In the genomic region with DNA sequence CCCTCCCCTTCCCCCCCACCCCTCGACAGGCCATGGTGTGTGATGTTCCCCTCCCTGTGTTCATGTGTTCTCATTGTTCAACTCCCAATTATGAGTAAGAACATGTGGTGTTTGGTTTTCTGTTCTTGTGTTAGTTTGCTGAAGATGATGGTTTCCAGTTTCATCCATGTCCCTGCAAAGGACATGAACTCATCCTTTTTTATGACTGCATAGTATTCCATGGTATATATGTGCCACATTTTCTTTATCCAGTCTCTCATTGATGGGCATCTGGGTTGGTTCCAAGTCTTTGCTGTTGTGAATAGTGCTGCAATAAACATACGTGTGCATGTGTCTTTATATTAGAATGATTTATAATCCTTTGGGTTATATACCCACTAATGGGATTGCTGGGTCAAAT, we compare ENCODE assay signal across 1 cellular context. TPM values are rescaled to one million over a fixed set of nuclear protein-coding genes. Genes with fewer than 3 reads are reported as not detected.
"Had no signal": no experiment of that assay in that cellular context is flagged by ENCODE, and none has a peak within 500 bp of the region (broad histone marks: within the 10 kb centered on the region; RNA-seq: fewer than 3 reads in every experiment).

No MANE protein-coding gene starts in this region.

RNA-seq across cellular contexts. Expression of a gene that starts 38.4 kb away (rescaled TPM):
- total RNA-seq: NCI-H460 had no signal
